ENCODE assay signal across 10 cellular contexts in genomic region chr14:97120204-97121120, GRCh38.
DNase-seq lines count a peak whose midpoint lies in the region; ATAC-seq and TF ChIP-seq lines count a peak whose summit lies in the region.
"Had no signal": no experiment of that assay in that cellular context is flagged by ENCODE, and none has a peak within 500 bp of the region (broad histone marks: within the 10 kb centered on the region; RNA-seq: fewer than 3 reads in every experiment).

No MANE protein-coding gene starts in this region.

- peak; percentile 57 for ATAC-seq in HG02885 (IDR thresholded peaks at IDR 0.05; ENCODE audit: poor library complexity, unreplicated experiment)
- peak; percentile 85 for ATAC-seq in naive thymus-derived CD4-positive, alpha-beta T cell

- H3K36me3 Mint-ChIP-seq in naive thymus-derived CD4-positive, alpha-beta T cell: no peaks in the 10 kb centered on the region

- no peaks in the 10 kb centered on the region for H3K9me3 ChIP-seq in naive thymus-derived CD4-positive, alpha-beta T cell (ENCODE audit: control insufficient read depth in 2 of 3, low read length in 3 of 3)

- in situ Hi-C loops in ACHN (cut with HindIII; ENCODE audit: low pct_ligation_motif_present, low pct_unique_long_range_greater_than_20kb, low sequenced_read_pairs): no loop called here
- in situ Hi-C loops in GM13976 (cut with MboI; ENCODE audit: low sequenced_read_pairs, unreplicated experiment): no loop called here

- peak overlapping the region; percentile 57 for H3K27ac ChIP-seq in naive thymus-derived CD4-positive, alpha-beta T cell (ENCODE audit: low read depth, low read length)

- H3K27ac Mint-ChIP-seq in naive thymus-derived CD4-positive, alpha-beta T cell: peak overlapping the region; percentile 75 to 96 (median 92)

- TF ChIP-seq CTCF in GM10266 (IDR thresholded peaks at IDR 0.05; ENCODE audit: control insufficient read depth, insufficient read depth, low read depth, missing control alignments) (no peak), GM13976 (IDR thresholded peaks at IDR 0.05; ENCODE audit: borderline replicate concordance, control extremely low read depth, extremely low read depth, insufficient read depth, missing control alignments) (no peak)

- no peaks in the 10 kb centered on the region for H3K9me3 Mint-ChIP-seq in naive thymus-derived CD4-positive, alpha-beta T cell

- H3K4me1 Mint-ChIP-seq in naive thymus-derived CD4-positive, alpha-beta T cell: peaks cover 26 to 58% (median 37%) of the 10 kb centered on the region in 7 donors

- no peaks in the 10 kb centered on the region for H3K27me3 ChIP-seq in naive thymus-derived CD4-positive, alpha-beta T cell (ENCODE audit: control insufficient read depth in 2 of 2, insufficient read depth in 2 of 2, low read length in 2 of 2)

- no peaks in the 10 kb centered on the region for H3K27me3 Mint-ChIP-seq in naive thymus-derived CD4-positive, alpha-beta T cell

- H3K36me3 ChIP-seq in naive thymus-derived CD4-positive, alpha-beta T cell (ENCODE audit: control insufficient read depth in 2 of 3, insufficient read depth in 3 of 3, low read length in 3 of 3): no peaks in the 10 kb centered on the region

- CTCF ChIA-PET in naive thymus-derived CD4-positive, alpha-beta T cell (lab: Charles Lee): interaction anchor here (1.0 kb wide), 2 partner anchors 65 to 268 kb away, joined by 3 read pairs; no protein-coding TSS in a partner anchor

- DNase-seq in ACHN: peak; percentile 49
- peak; percentile 47 to 68 for DNase-seq in activated CD4-positive, alpha-beta T cell treated with anti-CD3 and anti-CD28 coated beads, Interleukin-2, amount 50 U/mL, for 48 hours
- DNase-seq in naive thymus-derived CD4-positive, alpha-beta T cell: peak; percentile 10 to 69 (median 48)
- DNase-seq in GM10266 (ENCODE audit: extremely low spot score): no peak
- no peak for DNase-seq in foreskin melanocyte
- DNase-seq in NCI-H1930 (lab: John Stamatoyannopoulos, UW): no peak
- no peak for DNase-seq in GM13976 (ENCODE audit: low spot score)
- DNase-seq: NCI-H2171 treated with DMSO at 0.1 percent for 48 hours had no signal

- no peak overlapping the region for H3K4me3 ChIP-seq in naive thymus-derived CD4-positive, alpha-beta T cell (ENCODE audit: low read length)
- H3K4me3 ChIP-seq: skin epidermis had no signal

- H3K4me3 Mint-ChIP-seq in naive thymus-derived CD4-positive, alpha-beta T cell: peak overlapping the region; percentile 56 to 81 (median 70)

- intact Hi-C loops in naive thymus-derived CD4-positive, alpha-beta T cell (cut with micrococcal nuclease): loop anchor here in 1 of 2 donors (1.0 to 10.0 kb wide), 4 partner anchors 158 to 380 kb away; partner anchors contain the start of gene VRK1

- peaks cover 22 to 33% of the 10 kb centered on the region in 2 donors for H3K4me1 ChIP-seq in naive thymus-derived CD4-positive, alpha-beta T cell (ENCODE audit: control insufficient read depth in 2 of 2, insufficient read depth in 2 of 2, low read length in 2 of 2)

- POLR2A ChIA-PET in naive thymus-derived CD4-positive, alpha-beta T cell (lab: Charles Lee): interaction anchor here (0.7 to 1.1 kb wide), 2 partner anchors 158 to 321 kb away, joined by 3 read pairs; no protein-coding TSS in a partner anchor

Comparison
In these comparisons a context has a peak if more than half of its experiments do, and no peak if none do; other contexts are left out.
1. DNase-seq: peak in ACHN (single experiment), activated CD4-positive, alpha-beta T cell treated with anti-CD3 and anti-CD28 coated beads, Interleukin-2, amount 50 U/mL, for 48 hours (2 of 2) and naive thymus-derived CD4-positive, alpha-beta T cell (9 of 9); none in GM10266 (single experiment), foreskin melanocyte (single experiment), NCI-H1930 (0 of 2) and GM13976 (single experiment).